In the genomic region with DNA sequence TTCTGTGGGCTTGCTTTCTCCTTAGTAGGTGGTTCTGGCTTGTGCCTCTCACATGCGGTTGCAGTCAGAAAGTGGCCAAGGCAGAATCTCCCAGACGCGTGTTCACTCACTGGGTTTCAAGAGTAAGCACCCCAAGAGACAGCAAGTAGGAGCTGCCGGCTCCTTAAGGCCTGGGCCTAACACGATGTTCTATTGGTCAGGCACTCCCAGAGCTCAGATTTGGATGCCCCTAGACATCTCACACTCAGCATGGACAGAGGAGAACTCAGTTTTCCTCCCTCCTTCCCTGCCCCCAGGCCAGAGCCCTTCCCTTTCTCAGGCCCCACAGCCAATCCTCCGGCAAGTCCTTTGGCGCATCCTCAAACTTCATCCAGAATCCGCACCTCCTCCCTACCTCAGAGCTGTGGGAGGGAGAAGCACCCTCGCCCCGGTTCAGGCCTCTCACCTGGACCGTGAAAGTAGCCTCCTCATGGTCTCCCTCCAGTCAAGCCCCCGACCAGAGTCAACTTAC, we compare ENCODE assay signal across 1 cellular context.
TF ChIP-seq lines count a peak whose summit lies in the region.

No MANE protein-coding gene starts in this region.

TF ChIP-seq in H1, 55 proteins besides CTCF, POLR2A, EP300 and RAD21:
- TF ChIP-seq CTBP2 (IDR thresholded peaks at IDR 0.05; ENCODE audit: borderline replicate concordance, insufficient read depth, insufficient read length, low read length) (no peak), SP1 (IDR thresholded peaks at IDR 0.05; ENCODE audit: low read depth, low read length) (no peak), JUND (IDR thresholded peaks at IDR 0.05; ENCODE audit: low read length) (no peak), FOSL1 (IDR thresholded peaks at IDR 0.05; ENCODE audit: insufficient read depth, low read depth, low read length) (no peak), KDM1A (IDR thresholded peaks at IDR 0.05; ENCODE audit: borderline replicate concordance, low read length) (no peak), TAF7 (optimal IDR thresholded peaks at IDR 0.05; ENCODE audit: borderline replicate concordance, low read depth, low read length) (no peak), RXRA (IDR thresholded peaks at IDR 0.05; ENCODE audit: insufficient read depth, low read depth, low read length) (no peak), SIN3A (conservative IDR thresholded peaks at IDR 0.05 in 1 of 2, IDR thresholded peaks at IDR 0.05 in 1 of 2; ENCODE audit: low read depth in 1 of 2, low read length in 2 of 2) (no peak), PHF8 (conservative IDR thresholded peaks at IDR 0.05; ENCODE audit: low read depth, low read length) (no peak), TEAD4 (IDR thresholded peaks at IDR 0.05; ENCODE audit: low read depth, low read length) (no peak), EZH2 (IDR thresholded peaks at IDR 0.05; ENCODE audit: low read depth, low read length, severe bottlenecking) (no peak), POLR2AphosphoS5 (IDR thresholded peaks at IDR 0.05; ENCODE audit: low read depth, low read length) (no peak), YY1 (IDR thresholded peaks at IDR 0.05; ENCODE audit: low read depth, low read length) (no peak), SP2 (IDR thresholded peaks at IDR 0.05; ENCODE audit: low read length) (no peak), HDAC6 (IDR thresholded peaks at IDR 0.05; ENCODE audit: low read depth, low read length) (no peak), SIX5 (IDR thresholded peaks at IDR 0.05; ENCODE audit: low read depth, low read length) (no peak), CBX5 (IDR thresholded peaks at IDR 0.05; ENCODE audit: low read depth, low read length) (no peak), RFX5 (IDR thresholded peaks at IDR 0.05; ENCODE audit: borderline replicate concordance, low read depth, low read length) (no peak), CHD2 (IDR thresholded peaks at IDR 0.05; ENCODE audit: low read length) (no peak)
- TF ChIP-seq, protein P1, sequence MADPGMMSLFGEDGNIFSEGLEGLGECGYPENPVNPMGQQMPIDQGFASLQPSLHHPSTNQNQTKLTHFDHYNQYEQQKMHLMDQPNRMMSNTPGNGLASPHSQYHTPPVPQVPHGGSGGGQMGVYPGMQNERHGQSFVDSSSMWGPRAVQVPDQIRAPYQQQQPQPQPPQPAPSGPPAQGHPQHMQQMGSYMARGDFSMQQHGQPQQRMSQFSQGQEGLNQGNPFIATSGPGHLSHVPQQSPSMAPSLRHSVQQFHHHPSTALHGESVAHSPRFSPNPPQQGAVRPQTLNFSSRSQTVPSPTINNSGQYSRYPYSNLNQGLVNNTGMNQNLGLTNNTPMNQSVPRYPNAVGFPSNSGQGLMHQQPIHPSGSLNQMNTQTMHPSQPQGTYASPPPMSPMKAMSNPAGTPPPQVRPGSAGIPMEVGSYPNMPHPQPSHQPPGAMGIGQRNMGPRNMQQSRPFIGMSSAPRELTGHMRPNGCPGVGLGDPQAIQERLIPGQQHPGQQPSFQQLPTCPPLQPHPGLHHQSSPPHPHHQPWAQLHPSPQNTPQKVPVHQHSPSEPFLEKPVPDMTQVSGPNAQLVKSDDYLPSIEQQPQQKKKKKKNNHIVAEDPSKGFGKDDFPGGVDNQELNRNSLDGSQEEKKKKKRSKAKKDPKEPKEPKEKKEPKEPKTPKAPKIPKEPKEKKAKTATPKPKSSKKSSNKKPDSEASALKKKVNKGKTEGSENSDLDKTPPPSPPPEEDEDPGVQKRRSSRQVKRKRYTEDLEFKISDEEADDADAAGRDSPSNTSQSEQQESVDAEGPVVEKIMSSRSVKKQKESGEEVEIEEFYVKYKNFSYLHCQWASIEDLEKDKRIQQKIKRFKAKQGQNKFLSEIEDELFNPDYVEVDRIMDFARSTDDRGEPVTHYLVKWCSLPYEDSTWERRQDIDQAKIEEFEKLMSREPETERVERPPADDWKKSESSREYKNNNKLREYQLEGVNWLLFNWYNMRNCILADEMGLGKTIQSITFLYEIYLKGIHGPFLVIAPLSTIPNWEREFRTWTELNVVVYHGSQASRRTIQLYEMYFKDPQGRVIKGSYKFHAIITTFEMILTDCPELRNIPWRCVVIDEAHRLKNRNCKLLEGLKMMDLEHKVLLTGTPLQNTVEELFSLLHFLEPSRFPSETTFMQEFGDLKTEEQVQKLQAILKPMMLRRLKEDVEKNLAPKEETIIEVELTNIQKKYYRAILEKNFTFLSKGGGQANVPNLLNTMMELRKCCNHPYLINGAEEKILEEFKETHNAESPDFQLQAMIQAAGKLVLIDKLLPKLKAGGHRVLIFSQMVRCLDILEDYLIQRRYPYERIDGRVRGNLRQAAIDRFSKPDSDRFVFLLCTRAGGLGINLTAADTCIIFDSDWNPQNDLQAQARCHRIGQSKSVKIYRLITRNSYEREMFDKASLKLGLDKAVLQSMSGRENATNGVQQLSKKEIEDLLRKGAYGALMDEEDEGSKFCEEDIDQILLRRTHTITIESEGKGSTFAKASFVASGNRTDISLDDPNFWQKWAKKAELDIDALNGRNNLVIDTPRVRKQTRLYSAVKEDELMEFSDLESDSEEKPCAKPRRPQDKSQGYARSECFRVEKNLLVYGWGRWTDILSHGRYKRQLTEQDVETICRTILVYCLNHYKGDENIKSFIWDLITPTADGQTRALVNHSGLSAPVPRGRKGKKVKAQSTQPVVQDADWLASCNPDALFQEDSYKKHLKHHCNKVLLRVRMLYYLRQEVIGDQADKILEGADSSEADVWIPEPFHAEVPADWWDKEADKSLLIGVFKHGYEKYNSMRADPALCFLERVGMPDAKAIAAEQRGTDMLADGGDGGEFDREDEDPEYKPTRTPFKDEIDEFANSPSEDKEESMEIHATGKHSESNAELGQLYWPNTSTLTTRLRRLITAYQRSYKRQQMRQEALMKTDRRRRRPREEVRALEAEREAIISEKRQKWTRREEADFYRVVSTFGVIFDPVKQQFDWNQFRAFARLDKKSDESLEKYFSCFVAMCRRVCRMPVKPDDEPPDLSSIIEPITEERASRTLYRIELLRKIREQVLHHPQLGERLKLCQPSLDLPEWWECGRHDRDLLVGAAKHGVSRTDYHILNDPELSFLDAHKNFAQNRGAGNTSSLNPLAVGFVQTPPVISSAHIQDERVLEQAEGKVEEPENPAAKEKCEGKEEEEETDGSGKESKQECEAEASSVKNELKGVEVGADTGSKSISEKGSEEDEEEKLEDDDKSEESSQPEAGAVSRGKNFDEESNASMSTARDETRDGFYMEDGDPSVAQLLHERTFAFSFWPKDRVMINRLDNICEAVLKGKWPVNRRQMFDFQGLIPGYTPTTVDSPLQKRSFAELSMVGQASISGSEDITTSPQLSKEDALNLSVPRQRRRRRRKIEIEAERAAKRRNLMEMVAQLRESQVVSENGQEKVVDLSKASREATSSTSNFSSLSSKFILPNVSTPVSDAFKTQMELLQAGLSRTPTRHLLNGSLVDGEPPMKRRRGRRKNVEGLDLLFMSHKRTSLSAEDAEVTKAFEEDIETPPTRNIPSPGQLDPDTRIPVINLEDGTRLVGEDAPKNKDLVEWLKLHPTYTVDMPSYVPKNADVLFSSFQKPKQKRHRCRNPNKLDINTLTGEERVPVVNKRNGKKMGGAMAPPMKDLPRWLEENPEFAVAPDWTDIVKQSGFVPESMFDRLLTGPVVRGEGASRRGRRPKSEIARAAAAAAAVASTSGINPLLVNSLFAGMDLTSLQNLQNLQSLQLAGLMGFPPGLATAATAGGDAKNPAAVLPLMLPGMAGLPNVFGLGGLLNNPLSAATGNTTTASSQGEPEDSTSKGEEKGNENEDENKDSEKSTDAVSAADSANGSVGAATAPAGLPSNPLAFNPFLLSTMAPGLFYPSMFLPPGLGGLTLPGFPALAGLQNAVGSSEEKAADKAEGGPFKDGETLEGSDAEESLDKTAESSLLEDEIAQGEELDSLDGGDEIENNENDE (IDR thresholded peaks at IDR 0.05; ENCODE audit: insufficient replicate concordance, low read length): no peak
